ENCODE assay signal across 8 cellular contexts in the genomic region with DNA sequence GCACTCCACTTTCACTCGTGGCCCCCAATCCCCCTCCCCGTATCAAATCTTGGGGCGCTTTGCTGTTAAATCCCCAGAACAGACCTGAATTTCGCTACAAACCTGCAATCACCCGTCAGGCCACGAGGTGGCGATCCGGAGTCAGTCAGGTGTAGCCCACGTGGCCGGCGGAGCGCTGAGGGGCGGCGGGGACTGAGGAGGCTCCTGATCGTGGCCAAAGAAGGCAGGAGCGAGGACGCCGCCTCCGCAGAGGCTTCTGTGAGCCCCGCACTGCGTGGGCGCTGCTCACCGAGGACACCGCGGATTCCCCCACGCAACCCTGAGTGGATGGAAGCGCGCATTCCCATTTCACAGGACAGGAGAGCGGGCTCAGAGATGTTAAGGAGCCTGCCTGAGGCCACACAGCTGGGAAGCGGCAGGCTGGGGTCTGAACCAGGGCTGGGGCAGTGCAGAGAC.
DNase-seq lines count a peak whose midpoint lies in the region; ATAC-seq and TF ChIP-seq lines count a peak whose summit lies in the region.

No MANE protein-coding gene starts in this region.

- H3K4me3 Mint-ChIP-seq in activated T-helper 2 cell treated with anti-CD3 and anti-CD28 coated beads, Interferon-gamma antibody, Interleukin-2, Interleukin-4, amounts not matched to agents 10 μg/mL and 5 μg/mL and 100 μg/mL, durations not matched to agents 14 hours and 24 hours and 36 hours (ENCODE audit: low read depth): peak overlapping the region; percentile 9

- H3K36me3 Mint-ChIP-seq in activated T-helper 2 cell treated with anti-CD3 and anti-CD28 coated beads, Interferon-gamma antibody, Interleukin-2, Interleukin-4, amounts not matched to agents 10 μg/mL and 5 μg/mL and 100 μg/mL, durations not matched to agents 14 hours and 24 hours and 36 hours (ENCODE audit: low read depth): no peaks in the 10 kb centered on the region

- DNase-seq in RPMI8226 (peak; percentile 88), fibroblast of the aortic adventitia (ENCODE audit: low read depth) (peak; percentile 54), occipital lobe (lab: John Stamatoyannopoulos, UW) (peak; percentile 67), superior temporal gyrus (ENCODE audit: extremely low spot score) (peak; percentile 83)
- peak; percentile 73 for DNase-seq in activated T-helper 2 cell treated with anti-CD3 and anti-CD28 coated beads, Interferon-gamma antibody, Interleukin-2, Interleukin-4, amounts not matched to agents 10 μg/mL and 5 μg/mL and 100 μg/mL, durations not matched to agents 14 hours and 24 hours and 36 hours (ENCODE audit: low spot score)

- peak; percentile 86 for TF ChIP-seq RAD21 in Ishikawa (IDR thresholded peaks at IDR 0.05; ENCODE audit: low read depth)

- no peak overlapping the region for H3K27ac Mint-ChIP-seq in activated T-helper 2 cell treated with anti-CD3 and anti-CD28 coated beads, Interferon-gamma antibody, Interleukin-2, Interleukin-4, amounts not matched to agents 10 μg/mL and 5 μg/mL and 100 μg/mL, durations not matched to agents 14 hours and 24 hours and 36 hours

- H3K27me3 Mint-ChIP-seq in activated T-helper 2 cell treated with anti-CD3 and anti-CD28 coated beads, Interferon-gamma antibody, Interleukin-2, Interleukin-4, amounts not matched to agents 10 μg/mL and 5 μg/mL and 100 μg/mL, durations not matched to agents 14 hours and 24 hours and 36 hours (ENCODE audit: low read depth): peaks cover 24% of the 10 kb centered on the region

- intact Hi-C loops in activated T-helper 2 cell treated with anti-CD3 and anti-CD28 coated beads, Interferon-gamma antibody, Interleukin-2, Interleukin-4, amounts not matched to agents 10 μg/mL and 5 μg/mL and 100 μg/mL, durations not matched to agents 14 hours and 24 hours and 36 hours (cut with micrococcal nuclease): loop anchor here (1.0 to 5.0 kb wide), 3 partner anchors 17 to 76 kb away; no protein-coding TSS in a partner anchor

- H3K4me1 ChIP-seq in ES-I3 (ENCODE audit: insufficient read depth, low read length): peaks cover 15% of the 10 kb centered on the region

- H3K36me3 ChIP-seq in ES-I3 (ENCODE audit: insufficient read depth, low read length): no peaks in the 10 kb centered on the region

- TF ChIP-seq CTCF in fibroblast of the aortic adventitia (IDR thresholded peaks at IDR 0.05; ENCODE audit: insufficient read depth, low read length): peak; percentile 86

- peak overlapping the region; percentile 17; the same call in 1 of the 2 replicates for H3K9ac ChIP-seq in ES-I3 (ENCODE audit: low read depth, low read length)

- no peak for TF ChIP-seq EP300 in Ishikawa (IDR thresholded peaks at IDR 0.05; ENCODE audit: borderline replicate concordance)

- no peaks in the 10 kb centered on the region for H3K9me3 Mint-ChIP-seq in activated T-helper 2 cell treated with anti-CD3 and anti-CD28 coated beads, Interferon-gamma antibody, Interleukin-2, Interleukin-4, amounts not matched to agents 10 μg/mL and 5 μg/mL and 100 μg/mL, durations not matched to agents 14 hours and 24 hours and 36 hours

- ATAC-seq in HG03460 (IDR thresholded peaks at IDR 0.05; ENCODE audit: unreplicated experiment): no peak

- peaks cover 14% of the 10 kb centered on the region for H3K4me1 Mint-ChIP-seq in activated T-helper 2 cell treated with anti-CD3 and anti-CD28 coated beads, Interferon-gamma antibody, Interleukin-2, Interleukin-4, amounts not matched to agents 10 μg/mL and 5 μg/mL and 100 μg/mL, durations not matched to agents 14 hours and 24 hours and 36 hours (ENCODE audit: low read depth)

- H3K9me3 ChIP-seq in ES-I3 (ENCODE audit: control insufficient read depth, insufficient read depth, low read length): no peaks in the 10 kb centered on the region

- peak overlapping the region; percentile 31 for H3K4me3 ChIP-seq in fibroblast of the aortic adventitia (ENCODE audit: low read depth, low read length)

TF ChIP-seq in Ishikawa, 13 proteins besides CTCF, POLR2A, EP300 and RAD21:
- TF ChIP-seq, protein P1, sequence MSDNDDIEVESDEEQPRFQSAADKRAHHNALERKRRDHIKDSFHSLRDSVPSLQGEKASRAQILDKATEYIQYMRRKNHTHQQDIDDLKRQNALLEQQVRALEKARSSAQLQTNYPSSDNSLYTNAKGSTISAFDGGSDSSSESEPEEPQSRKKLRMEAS (IDR thresholded peaks at IDR 0.05): peak; percentile 95
- TF ChIP-seq TCF12 (IDR thresholded peaks at IDR 0.05; ENCODE audit: low read depth): 0 out of 2 replicates have a peak, but pooled peaks have one; percentile 43
- no peak for TF ChIP-seq FOXM1 (IDR thresholded peaks at IDR 0.05; ENCODE audit: borderline replicate concordance, low read depth)
- TF ChIP-seq, protein P2, sequence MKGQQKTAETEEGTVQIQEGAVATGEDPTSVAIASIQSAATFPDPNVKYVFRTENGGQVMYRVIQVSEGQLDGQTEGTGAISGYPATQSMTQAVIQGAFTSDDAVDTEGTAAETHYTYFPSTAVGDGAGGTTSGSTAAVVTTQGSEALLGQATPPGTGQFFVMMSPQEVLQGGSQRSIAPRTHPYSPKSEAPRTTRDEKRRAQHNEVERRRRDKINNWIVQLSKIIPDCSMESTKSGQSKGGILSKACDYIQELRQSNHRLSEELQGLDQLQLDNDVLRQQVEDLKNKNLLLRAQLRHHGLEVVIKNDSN (IDR thresholded peaks at IDR 0.05): peak; percentile 95
- TF ChIP-seq EGR1 (IDR thresholded peaks at IDR 0.05): peak; percentile 62
TF ChIP-seq in Ishikawa: peak in this region for 4.
